In the genomic region with DNA sequence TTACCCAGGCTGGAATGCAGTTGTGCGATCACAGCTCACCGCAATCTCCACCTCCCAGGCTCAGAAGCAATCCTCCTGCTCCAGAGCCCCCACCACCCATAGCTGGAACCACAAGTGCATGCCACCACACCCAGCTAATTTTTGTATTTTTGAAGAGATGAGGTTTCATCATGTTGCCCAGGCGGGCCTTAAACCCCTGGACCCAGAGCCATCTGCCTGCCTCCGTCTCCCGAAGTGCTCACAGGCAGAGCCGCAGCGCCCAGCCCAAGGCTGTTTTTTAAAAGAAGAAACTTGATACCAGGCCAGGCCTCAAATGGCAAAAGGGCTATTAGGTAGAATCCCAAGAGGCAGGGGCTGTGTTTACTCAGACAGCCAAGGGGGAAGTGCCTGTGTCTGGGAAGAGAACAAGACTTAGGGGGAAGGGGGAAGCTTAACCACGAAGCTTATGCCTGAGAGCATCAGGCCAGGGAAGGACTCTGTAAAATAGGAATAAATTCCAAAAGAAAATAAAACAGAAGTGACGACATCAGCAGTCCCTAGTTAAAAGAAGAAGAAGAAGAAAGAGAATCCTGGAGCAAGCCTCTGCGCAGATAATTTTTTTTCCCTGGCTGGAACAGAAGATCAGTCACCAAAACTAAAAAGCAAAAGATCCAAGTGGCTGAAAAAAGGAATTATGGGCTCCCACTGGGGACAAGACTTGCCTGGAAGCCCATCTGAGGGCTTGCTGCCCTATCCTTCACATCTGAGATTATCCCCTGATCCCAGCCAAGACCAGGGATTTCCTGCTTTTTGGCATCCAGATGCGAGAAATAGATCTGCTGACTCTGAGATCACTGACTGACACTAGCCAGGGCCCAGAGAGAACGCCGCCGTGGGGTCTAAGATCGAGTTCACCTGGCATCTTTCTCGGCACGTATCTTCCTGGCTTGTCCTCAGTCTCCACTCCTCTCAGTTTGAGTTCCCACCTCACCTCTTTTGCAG, we compare ENCODE assay signal across 10 cellular contexts.
DNase-seq lines count a peak whose midpoint lies in the region; ATAC-seq and TF ChIP-seq lines count a peak whose summit lies in the region.
"Had no signal": no experiment of that assay in that cellular context is flagged by ENCODE, and none has a peak within 500 bp of the region (broad histone marks: within the 10 kb centered on the region; RNA-seq: fewer than 3 reads in every experiment).

No MANE protein-coding gene starts in this region.

- H3K36me3 Mint-ChIP-seq in CD14-positive monocyte, result peaks cover 0 to 1% of the 10 kb centered on the region in 2 donors
- peaks cover 15% of the 10 kb centered on the region for H3K36me3 Mint-ChIP-seq in nephron (ENCODE audit: low read depth)

- H3K36me3 ChIP-seq in ectodermal cell (ENCODE audit: control insufficient read depth, insufficient read depth, low read length) (no peaks in the 10 kb centered on the region), Karpas-422 (ENCODE audit: insufficient read depth, low read length) (no peaks in the 10 kb centered on the region)

- TF ChIP-seq CTCF in CD14-positive monocyte (IDR thresholded peaks at IDR 0.05), result no peak
- TF ChIP-seq CTCF in nephron (IDR thresholded peaks at IDR 0.05; ENCODE audit: unreplicated experiment in 3 of 3), result no peak

- H3K27me3 Mint-ChIP-seq in CD14-positive monocyte (ENCODE audit: low read depth in 3 of 3) (no peaks in the 10 kb centered on the region), nephron (ENCODE audit: low read depth) (peaks cover 6% of the 10 kb centered on the region)
- H3K27me3 Mint-ChIP-seq: activated naive CD8-positive, alpha-beta T cell had no signal

- H3K27me3 ChIP-seq in ectodermal cell (ENCODE audit: control insufficient read depth, insufficient read depth, low read length, poor library complexity, severe bottlenecking) (no peaks in the 10 kb centered on the region), Karpas-422 (ENCODE audit: low read length) (no peaks in the 10 kb centered on the region)

- no peak overlapping the region for H2AFZ ChIP-seq in Karpas-422 (ENCODE audit: low read length)

- H3K4me3 ChIP-seq in ectodermal cell (ENCODE audit: insufficient read depth, low read depth, low read length) (no peak overlapping the region), Karpas-422 (ENCODE audit: low read length) (no peak overlapping the region)

- H3K9me3 Mint-ChIP-seq in CD14-positive monocyte, result peaks cover 0 to 4% (median 3%) of the 10 kb centered on the region in 7 donors
- peaks cover 20% of the 10 kb centered on the region for H3K9me3 Mint-ChIP-seq in nephron

- no peak for ATAC-seq in GM19452 (IDR thresholded peaks at IDR 0.05; ENCODE audit: unreplicated experiment)

- H3K4me1 Mint-ChIP-seq in CD14-positive monocyte, result peaks cover 54% of the 10 kb centered on the region
- H3K4me1 Mint-ChIP-seq in nephron, result peaks cover 26% of the 10 kb centered on the region

- DNase-seq in CD14-positive monocyte (ENCODE audit: low spot score) (no peak), NCI-H2029 (lab: John Stamatoyannopoulos, UW) (peak; percentile 35), NCI-H1694 treated with DMSO at 0.1 percent for 48 hours (lab: John Stamatoyannopoulos, UW) (no peak), Karpas-422 (no peak)
- DNase-seq in activated effector memory CD4-positive, alpha-beta T cell treated with Interleukin-2 at 50 U/mL for 16 hours, result no peak

- H3K9me3 ChIP-seq in ectodermal cell (ENCODE audit: control insufficient read depth, low read length) (no peaks in the 10 kb centered on the region), Karpas-422 (ENCODE audit: low read length) (no peaks in the 10 kb centered on the region)

- H3K27ac ChIP-seq in ectodermal cell (ENCODE audit: insufficient read depth, low read depth, low read length, poor library complexity, severe bottlenecking) (peak overlapping the region; percentile 54), Karpas-422 (ENCODE audit: low read length) (no peak overlapping the region)

- no peaks in the 10 kb centered on the region for H4K20me1 ChIP-seq in Karpas-422 (ENCODE audit: insufficient read depth, low read depth, low read length)

- H3K4me3 Mint-ChIP-seq in CD14-positive monocyte, result peak overlapping the region in 1 of 2 donors; percentile 16
- peak overlapping the region in 1 of 3 experiments; percentile 29 for H3K4me3 Mint-ChIP-seq in nephron
- H3K4me3 Mint-ChIP-seq: activated naive CD8-positive, alpha-beta T cell; neural crest cell had no signal

- H3K9me2 ChIP-seq in Karpas-422 (replicated peaks; ENCODE audit: insufficient read depth, low read length), result no peaks in the 10 kb centered on the region

- intact Hi-C loops in CD14-positive monocyte (cut with micrococcal nuclease), result no loop called here

- WGBS in ectodermal cell, 2 experiments, result 59 to 64% methylated on average over 17 of the region's 17 CpGs

- H3K4me2 ChIP-seq in Karpas-422 (ENCODE audit: low read depth, low read length, poor library complexity, severe bottlenecking), result no peak overlapping the region

- no peaks in the 10 kb centered on the region for H3K79me2 ChIP-seq in Karpas-422 (ENCODE audit: low read length)

- H3K4me1 ChIP-seq in ectodermal cell (ENCODE audit: control insufficient read depth, insufficient read depth, low read length) (peaks cover 17% of the 10 kb centered on the region), Karpas-422 (ENCODE audit: low read length) (peaks cover 13% of the 10 kb centered on the region)

- H3K9ac ChIP-seq in Karpas-422 (ENCODE audit: low read length), result no peak overlapping the region

- H3K27ac Mint-ChIP-seq in CD14-positive monocyte, result peak overlapping the region; percentile 39 to 99 (median 88)
- peak overlapping the region; percentile 53 to 81 (median 62) for H3K27ac Mint-ChIP-seq in nephron
- H3K27ac Mint-ChIP-seq: activated naive CD8-positive, alpha-beta T cell had no signal
